1 cellular context compared by ENCODE assay signal in the genomic region with DNA sequence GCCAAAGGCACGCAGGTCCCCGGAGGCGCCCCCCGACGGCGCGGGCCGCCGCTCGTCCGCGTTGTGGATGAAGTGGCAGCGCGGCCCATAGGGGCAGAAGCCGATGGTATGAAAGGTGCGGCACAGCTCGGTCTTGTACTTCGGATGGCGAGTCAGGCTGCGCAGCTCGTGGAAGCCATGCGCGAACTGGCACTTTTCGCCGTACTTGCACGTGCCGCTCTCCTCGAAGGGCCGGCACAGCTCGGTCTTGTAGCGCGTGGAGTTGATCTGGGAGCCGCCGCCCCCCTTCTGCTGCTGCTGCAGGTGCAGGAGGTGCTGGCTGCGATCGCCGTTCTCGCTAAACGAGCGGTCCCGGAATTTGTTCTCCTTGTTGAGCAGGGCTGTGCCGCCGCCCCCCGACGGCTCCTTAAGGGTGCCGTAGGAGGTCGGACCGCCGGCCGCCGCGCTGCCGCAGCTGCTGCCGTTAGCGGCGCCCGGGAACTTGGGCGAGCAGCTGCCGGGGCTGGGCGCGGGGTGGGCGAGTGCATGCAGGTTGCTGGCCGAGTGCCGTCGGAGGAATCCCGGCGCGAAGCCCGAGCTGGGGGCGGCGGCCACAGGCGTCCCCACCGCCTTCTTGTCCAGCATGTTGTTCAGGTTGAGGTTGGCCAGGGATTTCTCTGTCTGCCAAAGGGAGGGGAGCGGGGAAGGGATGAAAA.
A peak's percentile ranks its signal among the peaks of the same experiment; 100 is the strongest.
TF ChIP-seq lines count a peak whose summit lies in the region.

No MANE protein-coding gene starts in this region.

TF ChIP-seq in K562, 482 proteins besides CTCF, POLR2A, EP300 and RAD21 (continued from another document):
- TF ChIP-seq, protein P1, sequence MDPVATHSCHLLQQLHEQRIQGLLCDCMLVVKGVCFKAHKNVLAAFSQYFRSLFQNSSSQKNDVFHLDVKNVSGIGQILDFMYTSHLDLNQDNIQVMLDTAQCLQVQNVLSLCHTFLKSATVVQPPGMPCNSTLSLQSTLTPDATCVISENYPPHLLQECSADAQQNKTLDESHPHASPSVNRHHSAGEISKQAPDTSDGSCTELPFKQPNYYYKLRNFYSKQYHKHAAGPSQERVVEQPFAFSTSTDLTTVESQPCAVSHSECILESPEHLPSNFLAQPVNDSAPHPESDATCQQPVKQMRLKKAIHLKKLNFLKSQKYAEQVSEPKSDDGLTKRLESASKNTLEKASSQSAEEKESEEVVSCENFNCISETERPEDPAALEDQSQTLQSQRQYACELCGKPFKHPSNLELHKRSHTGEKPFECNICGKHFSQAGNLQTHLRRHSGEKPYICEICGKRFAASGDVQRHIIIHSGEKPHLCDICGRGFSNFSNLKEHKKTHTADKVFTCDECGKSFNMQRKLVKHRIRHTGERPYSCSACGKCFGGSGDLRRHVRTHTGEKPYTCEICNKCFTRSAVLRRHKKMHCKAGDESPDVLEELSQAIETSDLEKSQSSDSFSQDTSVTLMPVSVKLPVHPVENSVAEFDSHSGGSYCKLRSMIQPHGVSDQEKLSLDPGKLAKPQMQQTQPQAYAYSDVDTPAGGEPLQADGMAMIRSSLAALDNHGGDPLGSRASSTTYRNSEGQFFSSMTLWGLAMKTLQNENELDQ (CRISPR knock-in tag; IDR thresholded peaks at IDR 0.05; ENCODE audit: borderline replicate concordance): peak; percentile 88
- no peak for TF ChIP-seq ZNF133 (CRISPR knock-in tag; IDR thresholded peaks at IDR 0.05)
- TF ChIP-seq MNT (conservative IDR thresholded peaks at IDR 0.05): no peak
- peak; percentile 56; the same call in 1 of the 2 replicates for TF ChIP-seq ERF (CRISPR knock-in tag; IDR thresholded peaks at IDR 0.05)
- TF ChIP-seq, protein P2, sequence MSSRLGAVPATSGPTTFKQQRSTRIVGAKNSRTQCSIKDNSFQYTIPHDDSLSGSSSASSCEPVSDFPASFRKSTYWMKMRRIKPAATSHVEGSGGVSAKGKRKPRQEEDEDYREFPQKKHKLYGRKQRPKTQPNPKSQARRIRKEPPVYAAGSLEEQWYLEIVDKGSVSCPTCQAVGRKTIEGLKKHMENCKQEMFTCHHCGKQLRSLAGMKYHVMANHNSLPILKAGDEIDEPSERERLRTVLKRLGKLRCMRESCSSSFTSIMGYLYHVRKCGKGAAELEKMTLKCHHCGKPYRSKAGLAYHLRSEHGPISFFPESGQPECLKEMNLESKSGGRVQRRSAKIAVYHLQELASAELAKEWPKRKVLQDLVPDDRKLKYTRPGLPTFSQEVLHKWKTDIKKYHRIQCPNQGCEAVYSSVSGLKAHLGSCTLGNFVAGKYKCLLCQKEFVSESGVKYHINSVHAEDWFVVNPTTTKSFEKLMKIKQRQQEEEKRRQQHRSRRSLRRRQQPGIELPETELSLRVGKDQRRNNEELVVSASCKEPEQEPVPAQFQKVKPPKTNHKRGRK (tag; IDR thresholded peaks at IDR 0.05): no peak
- peak; percentile 85; the same call in 1 of the 2 replicates for TF ChIP-seq AFF4 (CRISPR knock-in tag; IDR thresholded peaks at IDR 0.05)
- TF ChIP-seq CXXC5 (CRISPR knock-in tag; IDR thresholded peaks at IDR 0.05): peak; percentile 57; the same call in 1 of the 2 replicates
- no peak for TF ChIP-seq PCBP1 (IDR thresholded peaks at IDR 0.05; ENCODE audit: low read depth, low read length, poor library complexity, severe bottlenecking)
- TF ChIP-seq NFE2L1 (tag; IDR thresholded peaks at IDR 0.05; ENCODE audit: borderline replicate concordance, low read depth): no peak
- TF ChIP-seq E2F1 (CRISPR knock-in tag; IDR thresholded peaks at IDR 0.05): peak; percentile 70; the same call in 1 of the 2 replicates
- TF ChIP-seq, protein P3, sequence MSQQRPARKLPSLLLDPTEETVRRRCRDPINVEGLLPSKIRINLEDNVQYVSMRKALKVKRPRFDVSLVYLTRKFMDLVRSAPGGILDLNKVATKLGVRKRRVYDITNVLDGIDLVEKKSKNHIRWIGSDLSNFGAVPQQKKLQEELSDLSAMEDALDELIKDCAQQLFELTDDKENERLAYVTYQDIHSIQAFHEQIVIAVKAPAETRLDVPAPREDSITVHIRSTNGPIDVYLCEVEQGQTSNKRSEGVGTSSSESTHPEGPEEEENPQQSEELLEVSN (IDR thresholded peaks at IDR 0.05; ENCODE audit: borderline replicate concordance in 1 of 2, extremely low read depth in 1 of 2, insufficient read depth in 1 of 2, insufficient read length in 1 of 2, low read depth in 1 of 2, low read length in 1 of 2, poor library complexity in 1 of 2, severe bottlenecking in 1 of 2): peak; percentile 75 to 92
- TF ChIP-seq RBM22 (IDR thresholded peaks at IDR 0.05; ENCODE audit: low read depth, low read length, poor library complexity, severe bottlenecking): peak; percentile 87
- peak; percentile 95 for TF ChIP-seq KDM2B (CRISPR knock-in tag; IDR thresholded peaks at IDR 0.05)
- TF ChIP-seq ZNF232 (CRISPR knock-in tag; IDR thresholded peaks at IDR 0.05): peak; percentile 42; the same call in 1 of the 2 replicates
- TF ChIP-seq CHD1 (IDR thresholded peaks at IDR 0.05; ENCODE audit: low read length): peak; percentile 69
- peak; percentile 60 for TF ChIP-seq SAP30 (IDR thresholded peaks at IDR 0.05; ENCODE audit: borderline replicate concordance, insufficient read depth, low read depth, low read length, poor library complexity, severe bottlenecking)
